In the genomic region with DNA sequence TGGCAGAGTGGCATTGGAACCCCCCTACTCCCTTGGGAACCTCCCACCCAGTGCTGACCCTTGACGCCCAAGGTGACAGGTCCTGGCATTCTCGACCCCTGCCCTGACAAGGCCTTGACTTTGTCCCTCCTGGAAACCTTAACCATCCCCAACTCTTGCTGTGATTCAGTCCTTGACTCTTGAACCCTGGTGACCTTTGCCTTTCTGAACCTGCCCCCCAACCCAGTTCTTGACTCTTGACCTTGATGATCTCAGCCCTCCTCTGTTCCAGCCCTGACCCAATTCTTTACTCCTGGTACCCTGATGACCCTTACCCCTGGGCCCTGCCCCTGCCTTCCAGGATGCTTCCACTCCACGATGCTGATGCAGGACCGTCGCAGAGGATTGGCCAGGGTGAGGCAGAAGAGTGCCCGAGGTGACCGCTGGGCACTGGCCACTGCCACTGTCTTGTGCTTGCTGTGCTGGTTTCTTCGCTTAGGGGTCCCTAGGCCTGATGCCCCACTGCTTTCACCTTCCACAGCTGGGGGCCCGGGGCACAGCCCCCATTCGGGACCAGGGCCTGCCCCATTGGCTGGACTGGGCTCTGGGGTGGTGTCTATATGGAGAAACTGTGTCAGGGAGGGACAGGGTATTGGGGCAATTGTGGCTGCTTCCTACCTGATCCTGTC, we compare ENCODE assay signal across 1 cellular context.
TF ChIP-seq lines count a peak whose summit lies in the region.

No MANE protein-coding gene starts in this region.

TF ChIP-seq in H1, 55 proteins besides CTCF, POLR2A, EP300 and RAD21:
- no peak for TF ChIP-seq KDM4A (IDR thresholded peaks at IDR 0.05; ENCODE audit: low read depth, low read length, severe bottlenecking)
- no peak for TF ChIP-seq TAF1 (IDR thresholded peaks at IDR 0.05; ENCODE audit: low read depth, low read length)
- TF ChIP-seq MAFK (IDR thresholded peaks at IDR 0.05; ENCODE audit: low read depth, low read length), result no peak
- TF ChIP-seq CTBP2 (IDR thresholded peaks at IDR 0.05; ENCODE audit: borderline replicate concordance, insufficient read depth, insufficient read length, low read length), result no peak
- TF ChIP-seq, protein P1, sequence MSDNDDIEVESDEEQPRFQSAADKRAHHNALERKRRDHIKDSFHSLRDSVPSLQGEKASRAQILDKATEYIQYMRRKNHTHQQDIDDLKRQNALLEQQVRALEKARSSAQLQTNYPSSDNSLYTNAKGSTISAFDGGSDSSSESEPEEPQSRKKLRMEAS (IDR thresholded peaks at IDR 0.05), result no peak
- TF ChIP-seq JUND (IDR thresholded peaks at IDR 0.05; ENCODE audit: low read length), result no peak
- no peak for TF ChIP-seq RNF2 (IDR thresholded peaks at IDR 0.05; ENCODE audit: borderline replicate concordance, low read depth, low read length, missing control alignments, poor library complexity, severe bottlenecking)
- TF ChIP-seq TAF7 (optimal IDR thresholded peaks at IDR 0.05; ENCODE audit: borderline replicate concordance, low read depth, low read length), result no peak
- no peak for TF ChIP-seq EZH2 (IDR thresholded peaks at IDR 0.05; ENCODE audit: low read depth, low read length, severe bottlenecking)
- TF ChIP-seq EGR1 (IDR thresholded peaks at IDR 0.05; ENCODE audit: borderline replicate concordance, low read depth, low read length), result no peak
- no peak for TF ChIP-seq SIRT6 (IDR thresholded peaks at IDR 0.05; ENCODE audit: low read length)
- TF ChIP-seq JUN (IDR thresholded peaks at IDR 0.05; ENCODE audit: low read depth, low read length), result no peak
- no peak for TF ChIP-seq NANOG (IDR thresholded peaks at IDR 0.05; ENCODE audit: insufficient read depth, low read depth, low read length, poor library complexity, severe bottlenecking)
- TF ChIP-seq SUZ12 (IDR thresholded peaks at IDR 0.05; ENCODE audit: low read length), result no peak
- no peak for TF ChIP-seq RFX5 (IDR thresholded peaks at IDR 0.05; ENCODE audit: borderline replicate concordance, low read depth, low read length)
- no peak for TF ChIP-seq YY1 (IDR thresholded peaks at IDR 0.05; ENCODE audit: low read depth, low read length)
- TF ChIP-seq NRF1 (IDR thresholded peaks at IDR 0.05; ENCODE audit: low read depth, low read length), result no peak
- no peak for TF ChIP-seq CHD1 (IDR thresholded peaks at IDR 0.05; ENCODE audit: low read depth, low read length)
- no peak for TF ChIP-seq SRF (IDR thresholded peaks at IDR 0.05; ENCODE audit: low read depth, low read length)
